1 cellular context compared by ENCODE assay signal in genomic region chr12:130775953-130776856, GRCh38.
A peak's percentile ranks its signal among the peaks of the same experiment; 100 is the strongest.
TF ChIP-seq lines count a peak whose summit lies in the region.

No MANE protein-coding gene starts in this region.

TF ChIP-seq in HepG2, 621 proteins besides CTCF, POLR2A, EP300 and RAD21 (continued from another document and continues in another):
- TF ChIP-seq MNT (IDR thresholded peaks at IDR 0.05) (no peak), ZNF224 (CRISPR knock-in tag; IDR thresholded peaks at IDR 0.05) (no peak), ZNF678 (CRISPR knock-in tag; IDR thresholded peaks at IDR 0.05) (no peak), ZNF367 (CRISPR knock-in tag; IDR thresholded peaks at IDR 0.05; ENCODE audit: borderline replicate concordance) (no peak), SAFB2 (CRISPR knock-in tag; IDR thresholded peaks at IDR 0.05; ENCODE audit: borderline replicate concordance, low read depth) (no peak), TSC22D2 (CRISPR knock-in tag; IDR thresholded peaks at IDR 0.05; ENCODE audit: borderline replicate concordance) (no peak), KDM6A (CRISPR knock-in tag; IDR thresholded peaks at IDR 0.05; ENCODE audit: low read depth) (no peak; the same call in 1 of the 2 replicates), ZNF558 (CRISPR knock-in tag; IDR thresholded peaks at IDR 0.05; ENCODE audit: borderline replicate concordance) (0 out of 2 replicates have a peak, but pooled peaks have one; percentile 47), TEF (CRISPR knock-in tag; IDR thresholded peaks at IDR 0.05) (no peak; the same call in 1 of the 2 replicates), MED1 (CRISPR knock-in tag; IDR thresholded peaks at IDR 0.05) (peak; percentile 61), SUZ12 (IDR thresholded peaks at IDR 0.05; ENCODE audit: low read depth, low read length) (no peak), RELA (CRISPR knock-in tag; IDR thresholded peaks at IDR 0.05) (0 out of 2 replicates have a peak, but pooled peaks have one; percentile 26), GTF3A (CRISPR knock-in tag; conservative IDR thresholded peaks at IDR 0.05) (no peak), ZUFSP (CRISPR knock-in tag; IDR thresholded peaks at IDR 0.05; ENCODE audit: borderline replicate concordance) (no peak), DR1 (CRISPR knock-in tag; IDR thresholded peaks at IDR 0.05) (peak; percentile 66; the same call in 1 of the 2 replicates), KAT7 (CRISPR knock-in tag; IDR thresholded peaks at IDR 0.05; ENCODE audit: borderline replicate concordance) (no peak), ZBTB4 (CRISPR knock-in tag; IDR thresholded peaks at IDR 0.05; ENCODE audit: borderline replicate concordance) (0 out of 2 replicates have a peak, but pooled peaks have one; percentile 16), EED (CRISPR knock-in tag; IDR thresholded peaks at IDR 0.05) (0 out of 2 replicates have a peak, but pooled peaks have one; percentile 52), ZNF160 (CRISPR knock-in tag; IDR thresholded peaks at IDR 0.05) (no peak), SETDB1 (CRISPR knock-in tag; IDR thresholded peaks at IDR 0.05; ENCODE audit: borderline replicate concordance) (no peak), ZNF639 (CRISPR knock-in tag; conservative IDR thresholded peaks at IDR 0.05) (no peak), ZNF343 (CRISPR knock-in tag; IDR thresholded peaks at IDR 0.05) (no peak), CC2D1A (CRISPR knock-in tag; IDR thresholded peaks at IDR 0.05) (no peak), PHF8 (CRISPR knock-in tag; IDR thresholded peaks at IDR 0.05) (peak; percentile 57), ZNF432 (CRISPR knock-in tag; IDR thresholded peaks at IDR 0.05; ENCODE audit: borderline replicate concordance) (no peak), ZNF577 (CRISPR knock-in tag; IDR thresholded peaks at IDR 0.05; ENCODE audit: borderline replicate concordance, low read depth) (no peak), JARID2 (CRISPR knock-in tag; IDR thresholded peaks at IDR 0.05; ENCODE audit: insufficient replicate concordance) (no peak), ZBTB34 (CRISPR knock-in tag; IDR thresholded peaks at IDR 0.05) (no peak), ZBTB2 (CRISPR knock-in tag; IDR thresholded peaks at IDR 0.05; ENCODE audit: low read depth) (no peak), FOXK1 (CRISPR knock-in tag; IDR thresholded peaks at IDR 0.05; ENCODE audit: borderline replicate concordance, low read depth) (0 out of 2 replicates have a peak, but pooled peaks have one; percentile 19), POLR2AphosphoS2 (IDR thresholded peaks at IDR 0.05; ENCODE audit: low read depth, low read length) (no peak), ZNF24 (IDR thresholded peaks at IDR 0.05) (no peak), BORCS8-MEF2B (CRISPR knock-in tag; IDR thresholded peaks at IDR 0.05) (no peak), TRIM24 (CRISPR knock-in tag; IDR thresholded peaks at IDR 0.05) (no peak), ZNF883 (CRISPR knock-in tag; IDR thresholded peaks at IDR 0.05; ENCODE audit: not compliant biosample characterization) (no peak), STAT6 (CRISPR knock-in tag; IDR thresholded peaks at IDR 0.05; ENCODE audit: borderline replicate concordance) (no peak), ZSCAN22 (CRISPR knock-in tag; IDR thresholded peaks at IDR 0.05) (no peak), ZNF232 (CRISPR knock-in tag; IDR thresholded peaks at IDR 0.05; ENCODE audit: borderline replicate concordance) (peak; percentile 66; the same call in 1 of the 2 replicates), ZC3H13 (CRISPR knock-in tag; IDR thresholded peaks at IDR 0.05) (no peak), ZNF780A (CRISPR knock-in tag; IDR thresholded peaks at IDR 0.05) (0 out of 2 replicates have a peak, but pooled peaks have one; percentile 47), BCLAF1 (IDR thresholded peaks at IDR 0.05) (no peak), ETV5 (CRISPR knock-in tag; IDR thresholded peaks at IDR 0.05; ENCODE audit: borderline replicate concordance) (peak; percentile 90), ZNF34 (CRISPR knock-in tag; IDR thresholded peaks at IDR 0.05; ENCODE audit: borderline replicate concordance) (no peak), CENPBD1 (CRISPR knock-in tag; IDR thresholded peaks at IDR 0.05; ENCODE audit: borderline replicate concordance, low read depth) (no peak), CERS6 (CRISPR knock-in tag; IDR thresholded peaks at IDR 0.05) (no peak), ZNF431 (CRISPR knock-in tag; IDR thresholded peaks at IDR 0.05; ENCODE audit: borderline replicate concordance, low read depth) (0 out of 2 replicates have a peak, but pooled peaks have one; percentile 64)
